ENCODE assay signal across 1 cellular context in genomic region chr17:45948498-45948880, GRCh38.
TF ChIP-seq lines count a peak whose summit lies in the region.

No MANE protein-coding gene starts in this region.

TF ChIP-seq in WTC11, 78 proteins besides CTCF, POLR2A, EP300 and RAD21 (continued from another document):
- TF ChIP-seq ZNF281 (CRISPR knock-in tag; IDR thresholded peaks at IDR 0.05) (no peak), ZNF317 (CRISPR knock-in tag; IDR thresholded peaks at IDR 0.05; ENCODE audit: borderline replicate concordance, low read depth) (no peak)
